13 cellular contexts compared by ENCODE assay signal in the genomic region with DNA sequence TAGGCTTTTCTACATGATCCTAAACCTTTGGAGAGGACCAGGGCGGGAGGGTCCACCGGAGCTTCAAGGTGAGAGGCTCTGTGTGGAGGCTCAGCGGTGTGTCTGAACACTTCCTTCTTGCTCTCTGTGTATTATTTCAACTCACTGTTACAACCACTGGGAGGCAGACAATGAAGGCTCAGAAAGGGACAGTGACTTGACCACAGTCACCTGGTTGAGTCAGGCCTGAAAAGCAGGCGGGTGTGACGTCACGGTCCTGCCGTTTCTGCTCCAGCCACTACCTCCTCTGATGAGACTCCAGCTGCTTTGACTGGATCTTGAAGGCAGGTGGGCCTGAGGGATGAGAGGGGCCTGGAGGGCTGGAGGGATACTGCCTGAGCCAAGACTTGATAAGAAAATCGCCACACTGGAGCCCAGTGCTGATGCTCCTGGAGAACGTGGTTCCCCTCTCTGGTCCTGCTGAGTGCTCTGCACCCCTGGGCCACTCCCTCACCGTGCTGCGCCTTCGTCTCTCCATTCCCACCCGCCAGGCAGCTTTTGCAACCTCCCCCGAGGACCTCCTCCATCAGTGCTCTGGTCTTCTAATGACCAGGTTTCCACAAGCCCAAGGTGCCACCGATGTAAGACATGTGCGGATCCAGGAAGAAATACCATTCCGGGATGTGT. TPM values are rescaled to one million over a fixed set of nuclear protein-coding genes. Genes with fewer than 3 reads are reported as not detected.
A peak's percentile ranks its signal among the peaks of the same experiment; 100 is the strongest.
DNase-seq lines count a peak whose midpoint lies in the region; ATAC-seq and TF ChIP-seq lines count a peak whose summit lies in the region.
"Had no signal": no experiment of that assay in that cellular context is flagged by ENCODE, and none has a peak within 500 bp of the region (broad histone marks: within the 10 kb centered on the region; RNA-seq: fewer than 3 reads in every experiment).

No MANE protein-coding gene starts in this region.

- no peaks in the 10 kb centered on the region for H3K27me3 Mint-ChIP-seq in activated CD4-positive, alpha-beta memory T cell treated with anti-CD3 and anti-CD28 coated beads, Interleukin-2, amount 10 ng/mL, durations not matched to agents 7 days and 5 days
- H3K27me3 Mint-ChIP-seq: activated CD4-positive, alpha-beta T cell treated with anti-CD3 and anti-CD28 coated beads, Interleukin-2, amount 10 ng/mL, durations not matched to agents 7 days and 5 days had no signal

- no peaks in the 10 kb centered on the region for H4K20me1 ChIP-seq in Loucy (ENCODE audit: insufficient read depth, low read length, poor library complexity, severe bottlenecking)

- H3K36me3 ChIP-seq in Loucy (ENCODE audit: insufficient read depth, low read length) = no peaks in the 10 kb centered on the region

- no peaks in the 10 kb centered on the region for H3K27me3 ChIP-seq in Loucy (ENCODE audit: insufficient read depth, low read length, poor library complexity, severe bottlenecking)

- no peak overlapping the region for H2AFZ ChIP-seq in Loucy (ENCODE audit: low read length)

- POLR2A ChIA-PET in activated CD4-positive, alpha-beta memory T cell treated with anti-CD3 and anti-CD28 coated beads, Interleukin-2, amount 10 ng/mL, durations not matched to agents 7 days and 5 days (lab: Charles Lee) = no interaction called here

- CTCF ChIA-PET in activated CD4-positive, alpha-beta memory T cell treated with anti-CD3 and anti-CD28 coated beads, Interleukin-2, amount 10 ng/mL, durations not matched to agents 7 days and 5 days (lab: Charles Lee) = no interaction called here

- ATAC-seq in GM18511 (IDR thresholded peaks at IDR 0.05; ENCODE audit: unreplicated experiment) = peak; percentile 52
- ATAC-seq in GM21619 (IDR thresholded peaks at IDR 0.05; ENCODE audit: unreplicated experiment) = peak; percentile 83
- ATAC-seq in GM19467 (IDR thresholded peaks at IDR 0.05; ENCODE audit: unreplicated experiment) = no peak
- ATAC-seq: mucosa of descending colon had no signal

- no peak overlapping the region for H3K9ac ChIP-seq in Loucy (ENCODE audit: low read depth, low read length, poor library complexity, severe bottlenecking)

- H3K9me3 ChIP-seq in Loucy (ENCODE audit: insufficient read depth, low read depth, low read length) = no peaks in the 10 kb centered on the region
- H3K9me3 ChIP-seq: mucosa of descending colon had no signal

- peak; percentile 28 for DNase-seq in epithelial cell of esophagus (ENCODE audit: low read depth)
- no peak for DNase-seq in activated CD4-positive, alpha-beta memory T cell treated with anti-CD3 and anti-CD28 coated beads, Interleukin-2, amount 10 ng/mL, durations not matched to agents 7 days and 5 days
- no peak for DNase-seq in SIG-M5 treated with dmso at 0.1 percent for 504 hours (lab: John Stamatoyannopoulos, UW; ENCODE audit: unreplicated experiment)
- no peak for DNase-seq in MV-4-11 (lab: John Stamatoyannopoulos, UW)
- DNase-seq: activated CD4-positive, alpha-beta T cell treated with anti-CD3 and anti-CD28 coated beads, Interleukin-2, amount 10 ng/mL, durations not matched to agents 7 days and 5 days; activated gamma-delta T cell treated with Interleukin-2 at 50 U/mL for 16 hours; central memory CD4-positive, alpha-beta T cell; NCI-H526 treated with DMSO at 0.1 percent for 48 hours had no signal

- TF ChIP-seq CTCF in Loucy (conservative IDR thresholded peaks at IDR 0.05; ENCODE audit: low read length) (0 out of 2 replicates have a peak, but pooled peaks have one; percentile 8), epithelial cell of esophagus (IDR thresholded peaks at IDR 0.05; ENCODE audit: insufficient read depth, low read depth, low read length, missing control alignments) (no peak)

- no peaks in the 10 kb centered on the region for H3K4me1 ChIP-seq in Loucy (ENCODE audit: insufficient read depth, low read length, poor library complexity, severe bottlenecking)

- H3K79me2 ChIP-seq in Loucy (ENCODE audit: insufficient read depth, low read length) = no peaks in the 10 kb centered on the region

- peaks cover 2% of the 10 kb centered on the region for H3K4me1 Mint-ChIP-seq in activated CD4-positive, alpha-beta memory T cell treated with anti-CD3 and anti-CD28 coated beads, Interleukin-2, amount 10 ng/mL, durations not matched to agents 7 days and 5 days

- H3K9me3 Mint-ChIP-seq in activated CD4-positive, alpha-beta memory T cell treated with anti-CD3 and anti-CD28 coated beads, Interleukin-2, amount 10 ng/mL, durations not matched to agents 7 days and 5 days = no peaks in the 10 kb centered on the region
- H3K9me3 Mint-ChIP-seq: activated CD4-positive, alpha-beta T cell treated with anti-CD3 and anti-CD28 coated beads, Interleukin-2, amount 10 ng/mL, durations not matched to agents 7 days and 5 days had no signal

- H3K4me3 Mint-ChIP-seq in activated CD4-positive, alpha-beta memory T cell treated with anti-CD3 and anti-CD28 coated beads, Interleukin-2, amount 10 ng/mL, durations not matched to agents 7 days and 5 days = no peak overlapping the region
- H3K4me3 Mint-ChIP-seq: activated CD4-positive, alpha-beta T cell treated with anti-CD3 and anti-CD28 coated beads, Interleukin-2, amount 10 ng/mL, durations not matched to agents 7 days and 5 days had no signal

- H3K4me3 ChIP-seq in Loucy (ENCODE audit: low read length, poor library complexity, severe bottlenecking) (no peak overlapping the region), epithelial cell of esophagus (ENCODE audit: low read length) (no peak overlapping the region)
- H3K4me3 ChIP-seq: mucosa of descending colon had no signal

- H3K9me2 ChIP-seq in Loucy (replicated peaks; ENCODE audit: low read depth, low read length) = no peaks in the 10 kb centered on the region

- no peak overlapping the region for H3K4me2 ChIP-seq in Loucy (ENCODE audit: low read depth, low read length, poor library complexity, severe bottlenecking)

- no peaks in the 10 kb centered on the region for H3F3A ChIP-seq in Loucy (ENCODE audit: low read depth)

- no peak overlapping the region for H3K27ac Mint-ChIP-seq in activated CD4-positive, alpha-beta memory T cell treated with anti-CD3 and anti-CD28 coated beads, Interleukin-2, amount 10 ng/mL, durations not matched to agents 7 days and 5 days

- H3K36me3 Mint-ChIP-seq in activated CD4-positive, alpha-beta memory T cell treated with anti-CD3 and anti-CD28 coated beads, Interleukin-2, amount 10 ng/mL, durations not matched to agents 7 days and 5 days (ENCODE audit: low read depth) = no peaks in the 10 kb centered on the region

RNA-seq across cellular contexts. Expression of a gene that starts 27.9 kb away (rescaled TPM):
- not detected for total RNA-seq in activated CD4-positive, alpha-beta memory T cell treated with anti-CD3 and anti-CD28 coated beads, Interleukin-2, amount 10 ng/mL, durations not matched to agents 7 days and 5 days
- total RNA-seq: activated CD4-positive, alpha-beta T cell treated with anti-CD3 and anti-CD28 coated beads, Interleukin-2, amount 10 ng/mL, durations not matched to agents 7 days and 5 days had no signal

RNA-seq across cellular contexts. Expression of a gene that starts 43.1 kb away (rescaled TPM):
- total RNA-seq in activated CD4-positive, alpha-beta memory T cell treated with anti-CD3 and anti-CD28 coated beads, Interleukin-2, amount 10 ng/mL, durations not matched to agents 7 days and 5 days = not detected
- total RNA-seq: activated CD4-positive, alpha-beta T cell treated with anti-CD3 and anti-CD28 coated beads, Interleukin-2, amount 10 ng/mL, durations not matched to agents 7 days and 5 days; mucosa of descending colon had no signal
